In the genomic region with DNA sequence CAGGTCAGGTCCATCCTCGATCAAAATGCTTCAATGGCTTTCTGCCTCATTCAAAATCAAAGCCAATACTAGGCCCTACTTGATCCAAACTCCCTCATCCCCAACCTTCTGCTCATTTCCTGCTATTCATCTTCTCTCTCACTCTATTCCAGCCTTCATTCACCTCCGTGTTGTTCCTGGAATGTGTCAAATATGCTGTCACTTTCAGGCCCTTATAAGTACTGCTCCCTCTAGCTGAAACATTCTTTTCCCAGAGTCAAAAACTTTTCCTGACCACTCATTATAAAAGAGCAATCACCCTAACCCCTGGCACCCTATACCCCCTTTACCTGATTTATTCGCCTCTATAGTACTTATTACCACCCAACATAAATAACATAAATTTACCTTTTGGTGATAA, we compare ENCODE assay signal across 29 cellular contexts.
A peak's percentile ranks its signal among the peaks of the same experiment; 100 is the strongest.
DNase-seq lines count a peak whose midpoint lies in the region; ATAC-seq and TF ChIP-seq lines count a peak whose summit lies in the region.
"Had no signal": no experiment of that assay in that cellular context is flagged by ENCODE, and none has a peak within 500 bp of the region (broad histone marks: within the 10 kb centered on the region; RNA-seq: fewer than 3 reads in every experiment).

No MANE protein-coding gene starts in this region.

- H3K27me3 Mint-ChIP-seq in activated T-cell treated with anti-CD3 and anti-CD28 coated beads, Interleukin-2, amount 50 U/mL, for 24 hours, result no peaks in the 10 kb centered on the region
- H3K27me3 Mint-ChIP-seq in activated T-cell treated with anti-CD3 and anti-CD28 coated beads, Interleukin-2, amount 50 U/mL, for 4 hours (ENCODE audit: low read depth), result no peaks in the 10 kb centered on the region
- no peaks in the 10 kb centered on the region for H3K27me3 Mint-ChIP-seq in neural progenitor cell (ENCODE audit: insufficient read depth, low read depth)
- H3K27me3 Mint-ChIP-seq: activated naive CD4-positive, alpha-beta T cell treated with anti-CD3 and anti-CD28 coated beads, Interleukin-2, amount 10 ng/mL, durations not matched to agents 7 days and 5 days; progenitor cell of endocrine pancreas had no signal

- ATAC-seq in activated T-cell treated with anti-CD3 and anti-CD28 coated beads, Interleukin-2, amount 50 U/mL, for 4 hours, result no peak
- no peak for ATAC-seq in stimulated activated effector memory CD8-positive, alpha-beta T cell treated with anti-CD3 and anti-CD28 coated beads, Interleukin-12 subunit alpha, Interleukin-12 subunit beta, amount 100 ng/mL, for 72 hours
- ATAC-seq: Right ventricle myocardium inferior, sciatic nerve had no signal

- TF ChIP-seq CTCF in suprapubic skin (IDR thresholded peaks at IDR 0.05) (no peak), neural progenitor cell (IDR thresholded peaks at IDR 0.05) (no peak)

- H4K20me1 ChIP-seq in neural progenitor cell (ENCODE audit: low read depth), result no peaks in the 10 kb centered on the region

- H3K27me3 ChIP-seq in SJSA1 (replicated peaks) (no peaks in the 10 kb centered on the region), suprapubic skin (no peaks in the 10 kb centered on the region), neural progenitor cell (no peaks in the 10 kb centered on the region)
- H3K27me3 ChIP-seq: colonic mucosa, neutrophil had no signal

- no peak for TF ChIP-seq EP300 in suprapubic skin (IDR thresholded peaks at IDR 0.05)

- 77% methylated on average over 3 of the region's 3 CpGs for WGBS in suprapubic skin

- no peaks in the 10 kb centered on the region for H3K79me2 ChIP-seq in neural progenitor cell (ENCODE audit: low read depth)

- H3K9me3 ChIP-seq in SJSA1 (replicated peaks) (no peaks in the 10 kb centered on the region), suprapubic skin (no peaks in the 10 kb centered on the region), neural progenitor cell (ENCODE audit: low read depth) (no peaks in the 10 kb centered on the region)
- H3K9me3 ChIP-seq: colonic mucosa, left ventricle myocardium inferior, neutrophil had no signal

- peak overlapping the region; percentile 76 for H3K27ac ChIP-seq in SJSA1
- H3K27ac ChIP-seq in suprapubic skin, result no peak overlapping the region
- no peak overlapping the region for H3K27ac ChIP-seq in neural progenitor cell
- H3K27ac ChIP-seq: C4-2B, colonic mucosa, left ventricle myocardium inferior, neutrophil, PC-9 had no signal

- peaks cover 36% of the 10 kb centered on the region for H3K4me1 ChIP-seq in SJSA1 (replicated peaks)
- no peaks in the 10 kb centered on the region for H3K4me1 ChIP-seq in suprapubic skin
- H3K4me1 ChIP-seq in neural progenitor cell, result no peaks in the 10 kb centered on the region
- H3K4me1 ChIP-seq: colonic mucosa, left ventricle myocardium inferior had no signal

- no peak overlapping the region for H3K9ac ChIP-seq in neural progenitor cell

- no peak for DNase-seq in activated T-cell treated with anti-CD3 and anti-CD28 coated beads, Interleukin-2, amount 50 U/mL, for 24 hours
- no peak for DNase-seq in activated T-cell treated with anti-CD3 and anti-CD28 coated beads, Interleukin-2, amount 50 U/mL, for 4 hours
- peak in 1 of 2 experiments; percentile 48 for DNase-seq in SJSA1 (ENCODE audit: low read depth in 1 of 2, low spot score in 2 of 2)
- DNase-seq in islet precursor cell, result peak; percentile 60
- DNase-seq in stimulated activated effector memory CD8-positive, alpha-beta T cell treated with anti-CD3 and anti-CD28 coated beads, Interleukin-12 subunit alpha, Interleukin-12 subunit beta, amount 100 ng/mL, for 72 hours (ENCODE audit: low spot score in 2 of 2), result no peak
- no peak for DNase-seq in suprapubic skin (ENCODE audit: low spot score in 2 of 2)
- no peak for DNase-seq in neural progenitor cell (ENCODE audit: low spot score)
- no peak for DNase-seq in SIG-M5 treated with dmso at 0.1 percent for 504 hours (lab: John Stamatoyannopoulos, UW; ENCODE audit: unreplicated experiment)
- DNase-seq: 8988T; activated CD4-positive, alpha-beta T cell treated with anti-CD3 and anti-CD28 coated beads, Interleukin-2, amount 50 U/mL, for 48 hours; activated CD4-positive, CD25-positive, alpha-beta regulatory T cell treated with anti-CD3 and anti-CD28 coated beads, Interleukin-2, amount 50 U/mL, for 72 hours; activated CD8-positive, alpha-beta memory T cell treated with anti-CD3 and anti-CD28 coated beads, Interleukin-2, amount 50 U/mL, for 4 hours; activated naive CD4-positive, alpha-beta T cell treated with anti-CD3 and anti-CD28 coated beads, Interleukin-2, amount 10 ng/mL, durations not matched to agents 7 days and 5 days; Calu3; colonic mucosa; effector CD8-positive, alpha-beta T cell; hypothalamus; left ventricle myocardium inferior; NCI-H2029; NCI-H524; NK-92 treated with Interleukin-12 subunit alpha and Interleukin-12 subunit beta, amount 100 ng/mL, for 24 hours; PC-9; stimulated activated CD4-positive, alpha-beta T cell treated with anti-CD3 and anti-CD28 coated beads, Interleukin-12 subunit alpha, Interleukin-12 subunit beta, amount 100 ng/mL, for 4 hours; stimulated activated CD4-positive, alpha-beta T cell treated with anti-CD3 and anti-CD28 coated beads, Interleukin-4, amount 100 ng/mL, for 24 hours had no signal

- peaks cover 24% of the 10 kb centered on the region for H3K4me1 Mint-ChIP-seq in activated T-cell treated with anti-CD3 and anti-CD28 coated beads, Interleukin-2, amount 50 U/mL, for 24 hours (ENCODE audit: low read depth)
- H3K4me1 Mint-ChIP-seq in activated T-cell treated with anti-CD3 and anti-CD28 coated beads, Interleukin-2, amount 50 U/mL, for 4 hours (ENCODE audit: low read depth), result peaks cover 20% of the 10 kb centered on the region
- H3K4me1 Mint-ChIP-seq in stimulated activated effector memory CD8-positive, alpha-beta T cell treated with anti-CD3 and anti-CD28 coated beads, Interleukin-12 subunit alpha, Interleukin-12 subunit beta, amount 100 ng/mL, for 72 hours, result peaks cover 16% of the 10 kb centered on the region
- peaks cover 21% of the 10 kb centered on the region for H3K4me1 Mint-ChIP-seq in neural progenitor cell

- H3K4me3 ChIP-seq in SJSA1, result no peak overlapping the region
- H3K4me3 ChIP-seq in suprapubic skin, result no peak overlapping the region
- H3K4me3 ChIP-seq in neural progenitor cell, result no peak overlapping the region
- H3K4me3 ChIP-seq: colonic mucosa, left ventricle myocardium inferior, PC-9 had no signal

- H3K4me2 ChIP-seq in neural progenitor cell, result no peak overlapping the region
- H3K4me2 ChIP-seq: PC-9 had no signal

- no peaks in the 10 kb centered on the region for H3K36me3 ChIP-seq in SJSA1
- no peaks in the 10 kb centered on the region for H3K36me3 ChIP-seq in suprapubic skin
- H3K36me3 ChIP-seq in neural progenitor cell, result no peaks in the 10 kb centered on the region
- H3K36me3 ChIP-seq: colonic mucosa, left ventricle myocardium inferior, neutrophil had no signal

- H3F3A ChIP-seq in neural progenitor cell (ENCODE audit: low read depth), result no peaks in the 10 kb centered on the region

- no peak overlapping the region for H2AFZ ChIP-seq in neural progenitor cell (replicated peaks)
- H2AFZ ChIP-seq: PC-9 had no signal

- H3K27ac Mint-ChIP-seq in activated T-cell treated with anti-CD3 and anti-CD28 coated beads, Interleukin-2, amount 50 U/mL, for 24 hours, result peak overlapping the region; percentile 51
- H3K27ac Mint-ChIP-seq in stimulated activated effector memory CD8-positive, alpha-beta T cell treated with anti-CD3 and anti-CD28 coated beads, Interleukin-12 subunit alpha, Interleukin-12 subunit beta, amount 100 ng/mL, for 72 hours, result peak overlapping the region; percentile 84
- H3K27ac Mint-ChIP-seq in neural progenitor cell, result no peak overlapping the region
- H3K27ac Mint-ChIP-seq: activated naive CD4-positive, alpha-beta T cell treated with anti-CD3 and anti-CD28 coated beads, Interleukin-2, amount 10 ng/mL, durations not matched to agents 7 days and 5 days; progenitor cell of endocrine pancreas had no signal

- H3K4me3 Mint-ChIP-seq in activated T-cell treated with anti-CD3 and anti-CD28 coated beads, Interleukin-2, amount 50 U/mL, for 24 hours, result no peak overlapping the region
- no peak overlapping the region for H3K4me3 Mint-ChIP-seq in activated T-cell treated with anti-CD3 and anti-CD28 coated beads, Interleukin-2, amount 50 U/mL, for 4 hours
- no peak overlapping the region for H3K4me3 Mint-ChIP-seq in stimulated activated effector memory CD8-positive, alpha-beta T cell treated with anti-CD3 and anti-CD28 coated beads, Interleukin-12 subunit alpha, Interleukin-12 subunit beta, amount 100 ng/mL, for 72 hours
- H3K4me3 Mint-ChIP-seq in neural progenitor cell, result no peak overlapping the region
- H3K4me3 Mint-ChIP-seq: activated naive CD4-positive, alpha-beta T cell treated with anti-CD3 and anti-CD28 coated beads, Interleukin-2, amount 10 ng/mL, durations not matched to agents 7 days and 5 days had no signal

- H3K36me3 Mint-ChIP-seq in activated T-cell treated with anti-CD3 and anti-CD28 coated beads, Interleukin-2, amount 50 U/mL, for 24 hours (ENCODE audit: low read depth), result no peaks in the 10 kb centered on the region
- no peaks in the 10 kb centered on the region for H3K36me3 Mint-ChIP-seq in activated T-cell treated with anti-CD3 and anti-CD28 coated beads, Interleukin-2, amount 50 U/mL, for 4 hours (ENCODE audit: insufficient read depth)
- H3K36me3 Mint-ChIP-seq in stimulated activated effector memory CD8-positive, alpha-beta T cell treated with anti-CD3 and anti-CD28 coated beads, Interleukin-12 subunit alpha, Interleukin-12 subunit beta, amount 100 ng/mL, for 72 hours, result peaks cover 7% of the 10 kb centered on the region
- H3K36me3 Mint-ChIP-seq in neural progenitor cell, result peaks cover 2% of the 10 kb centered on the region
- H3K36me3 Mint-ChIP-seq: activated naive CD4-positive, alpha-beta T cell treated with anti-CD3 and anti-CD28 coated beads, Interleukin-2, amount 10 ng/mL, durations not matched to agents 7 days and 5 days had no signal

- TF ChIP-seq POLR2A in suprapubic skin (IDR thresholded peaks at IDR 0.05), result no peak

- no peaks in the 10 kb centered on the region for H3K9me3 Mint-ChIP-seq in activated T-cell treated with anti-CD3 and anti-CD28 coated beads, Interleukin-2, amount 50 U/mL, for 24 hours
- peaks cover 10% of the 10 kb centered on the region for H3K9me3 Mint-ChIP-seq in activated T-cell treated with anti-CD3 and anti-CD28 coated beads, Interleukin-2, amount 50 U/mL, for 4 hours
- peaks cover 3% of the 10 kb centered on the region for H3K9me3 Mint-ChIP-seq in stimulated activated effector memory CD8-positive, alpha-beta T cell treated with anti-CD3 and anti-CD28 coated beads, Interleukin-12 subunit alpha, Interleukin-12 subunit beta, amount 100 ng/mL, for 72 hours
- H3K9me3 Mint-ChIP-seq in neural progenitor cell, result no peaks in the 10 kb centered on the region
- H3K9me3 Mint-ChIP-seq: activated naive CD4-positive, alpha-beta T cell treated with anti-CD3 and anti-CD28 coated beads, Interleukin-2, amount 10 ng/mL, durations not matched to agents 7 days and 5 days had no signal
